ENCODE assay signal across 1 cellular context in genomic region chr1:50426108-50426700, GRCh38.
TF ChIP-seq lines count a peak whose summit lies in the region.

No MANE protein-coding gene starts in this region.

TF ChIP-seq in A549, 52 proteins besides CTCF, POLR2A, EP300 and RAD21 (continued from another document):
- TF ChIP-seq CBX2 (IDR thresholded peaks at IDR 0.05; ENCODE audit: borderline replicate concordance, low read depth) = no peak
- TF ChIP-seq, protein P1, sequence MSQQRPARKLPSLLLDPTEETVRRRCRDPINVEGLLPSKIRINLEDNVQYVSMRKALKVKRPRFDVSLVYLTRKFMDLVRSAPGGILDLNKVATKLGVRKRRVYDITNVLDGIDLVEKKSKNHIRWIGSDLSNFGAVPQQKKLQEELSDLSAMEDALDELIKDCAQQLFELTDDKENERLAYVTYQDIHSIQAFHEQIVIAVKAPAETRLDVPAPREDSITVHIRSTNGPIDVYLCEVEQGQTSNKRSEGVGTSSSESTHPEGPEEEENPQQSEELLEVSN (IDR thresholded peaks at IDR 0.05; ENCODE audit: borderline replicate concordance, low read depth) = no peak
- no peak for TF ChIP-seq ATOH8 (CRISPR knock-in tag; IDR thresholded peaks at IDR 0.05; ENCODE audit: low read depth)
- no peak for TF ChIP-seq TP53 (CRISPR knock-in tag; IDR thresholded peaks at IDR 0.05)
- TF ChIP-seq MAFK (IDR thresholded peaks at IDR 0.05; ENCODE audit: partially characterized antibody) = no peak
- no peak for TF ChIP-seq REST (IDR thresholded peaks at IDR 0.05)
- no peak for TF ChIP-seq CHD2 (IDR thresholded peaks at IDR 0.05; ENCODE audit: low read length, partially characterized antibody)
- TF ChIP-seq MYC (IDR thresholded peaks at IDR 0.05; ENCODE audit: borderline replicate concordance, low read length) = no peak
- TF ChIP-seq EHF (CRISPR knock-in tag; IDR thresholded peaks at IDR 0.05) = no peak
- no peak for TF ChIP-seq HOXA7 (CRISPR knock-in tag; IDR thresholded peaks at IDR 0.05)
- TF ChIP-seq, protein P2, sequence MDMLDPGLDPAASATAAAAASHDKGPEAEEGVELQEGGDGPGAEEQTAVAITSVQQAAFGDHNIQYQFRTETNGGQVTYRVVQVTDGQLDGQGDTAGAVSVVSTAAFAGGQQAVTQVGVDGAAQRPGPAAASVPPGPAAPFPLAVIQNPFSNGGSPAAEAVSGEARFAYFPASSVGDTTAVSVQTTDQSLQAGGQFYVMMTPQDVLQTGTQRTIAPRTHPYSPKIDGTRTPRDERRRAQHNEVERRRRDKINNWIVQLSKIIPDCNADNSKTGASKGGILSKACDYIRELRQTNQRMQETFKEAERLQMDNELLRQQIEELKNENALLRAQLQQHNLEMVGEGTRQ (IDR thresholded peaks at IDR 0.05) = no peak
- no peak for TF ChIP-seq CBX8 (IDR thresholded peaks at IDR 0.05)
- TF ChIP-seq FOXS1 (CRISPR knock-in tag; IDR thresholded peaks at IDR 0.05) = no peak
- TF ChIP-seq CEBPB (IDR thresholded peaks at IDR 0.05) = no peak
- no peak for TF ChIP-seq ZFP36 (IDR thresholded peaks at IDR 0.05; ENCODE audit: borderline replicate concordance, partially characterized antibody)
- TF ChIP-seq NFE2L2 (conservative IDR thresholded peaks at IDR 0.05; ENCODE audit: low read length) = no peak
